ENCODE assay signal across 7 cellular contexts in genomic region chr17:15673719-15674118, GRCh38. TPM values are rescaled to one million over a fixed set of nuclear protein-coding genes. Genes with fewer than 3 reads are reported as not detected.
"Had no signal": no experiment of that assay in that cellular context is flagged by ENCODE, and none has a peak within 500 bp of the region (broad histone marks: within the 10 kb centered on the region; RNA-seq: fewer than 3 reads in every experiment).

No MANE protein-coding gene starts in this region.

RNA-seq across cellular contexts. Expression of gene FBXW10B, which starts 54.2 kb away (rescaled TPM):
- polyA plus RNA-seq: immature natural killer cell had no signal

RNA-seq across cellular contexts. Expression of gene TBC1D26, which starts 58.4 kb away (rescaled TPM):
- total RNA-seq: kidney epithelial cell, left colon, left ventricle myocardium superior, psoas muscle, right lobe of liver, thoracic aorta had no signal
- polyA plus RNA-seq: immature natural killer cell had no signal
